8 cellular contexts compared by ENCODE assay signal in genomic region chrX:40735318-40736169, GRCh38. TPM values are rescaled to one million over a fixed set of nuclear protein-coding genes. Genes with fewer than 3 reads are reported as not detected.
DNase-seq lines count a peak whose midpoint lies in the region; ATAC-seq and TF ChIP-seq lines count a peak whose summit lies in the region.

MED14 (minus strand) TSS chrX:40735542; CDS start chrX:40735412, 130 bp downstream.

- H3K9me3 Mint-ChIP-seq in endothelial cell (ENCODE audit: unreplicated experiment), result no peaks in the 10 kb centered on the region

- peak within 1 kb of the TSS; percentile 96 for H3K27ac Mint-ChIP-seq in endothelial cell (ENCODE audit: unreplicated experiment)

- peaks cover 1% of the 10 kb centered on the region for H3K27me3 Mint-ChIP-seq in endothelial cell (ENCODE audit: unreplicated experiment)

- H4K20me1 ChIP-seq in OCI-LY1 (ENCODE audit: insufficient read depth, low read length), result no peaks in the 10 kb centered on the region

- H2AFZ ChIP-seq in OCI-LY1 (ENCODE audit: low read length), result peak within 1 kb of the TSS; percentile 91; the same call in 1 of the 2 replicates

- H3K27me3 ChIP-seq in OCI-LY1 (ENCODE audit: insufficient read depth, low read length), result no peaks in the 10 kb centered on the region

- peak; percentile 86 for ATAC-seq in GM21515 (IDR thresholded peaks at IDR 0.05; ENCODE audit: unreplicated experiment)

- no peaks in the 10 kb centered on the region for H3K36me3 Mint-ChIP-seq in endothelial cell (ENCODE audit: low read depth, unreplicated experiment)

- DNase-seq in DMS 273 treated with DMSO at 0.1 percent for 48 hours (lab: John Stamatoyannopoulos, UW) (peak; percentile 89), HuH-7 (ENCODE audit: low spot score) (peak; percentile 46), endothelial cell (ENCODE audit: low spot score) (peak; percentile 77), middle frontal gyrus (ENCODE audit: extremely low spot score, low spot score) (peak; percentile 62)
- peak; percentile 90 for DNase-seq in activated CD8-positive, alpha-beta memory T cell treated with anti-CD3 and anti-CD28 coated beads, Interleukin-2, amount 50 U/mL, for 48 hours
- peak; percentile 82 to 95 for DNase-seq in stimulated activated CD8-positive, alpha-beta memory T cell treated with anti-CD3 and anti-CD28 coated beads, Interleukin-2, amount 100 ng/mL, for 48 hours (ENCODE audit: low read depth in 2 of 2)

- no peaks in the 10 kb centered on the region for H3K9me2 ChIP-seq in OCI-LY1 (ENCODE audit: low read depth, low read length)

- TF ChIP-seq CTCF in OCI-LY1 (IDR thresholded peaks at IDR 0.05; ENCODE audit: low read length) (no peak; the same call in 1 of the 2 replicates), endothelial cell (IDR thresholded peaks at IDR 0.05; ENCODE audit: unreplicated experiment) (peak; percentile 57)

- H3K4me3 ChIP-seq in OCI-LY1 (ENCODE audit: low read depth, low read length, poor library complexity, severe bottlenecking), result peak within 1 kb of the TSS; percentile 91

- H3K79me2 ChIP-seq in OCI-LY1 (ENCODE audit: insufficient read depth, low read length), result peaks cover 39% of the 10 kb centered on the region

- peak within 1 kb of the TSS; percentile 97 for H3K4me3 Mint-ChIP-seq in endothelial cell (ENCODE audit: unreplicated experiment)

- no peaks in the 10 kb centered on the region for H3K9me3 ChIP-seq in OCI-LY1 (ENCODE audit: low read length)

- H3K36me3 ChIP-seq in OCI-LY1 (ENCODE audit: insufficient read depth, low read length), result no peaks in the 10 kb centered on the region

- H3K4me1 ChIP-seq in OCI-LY1 (ENCODE audit: insufficient read depth, low read length, severe bottlenecking), result peaks cover 42% of the 10 kb centered on the region

- H3K4me2 ChIP-seq in OCI-LY1 (ENCODE audit: low read length), result peak within 1 kb of the TSS; percentile 88

- peak within 1 kb of the TSS; percentile 89 for H3K27ac ChIP-seq in OCI-LY1 (ENCODE audit: low read depth, low read length, poor library complexity, severe bottlenecking)

- H3K9ac ChIP-seq in OCI-LY1 (ENCODE audit: low read length), result peak within 1 kb of the TSS; percentile 91

- H3K4me1 Mint-ChIP-seq in endothelial cell (ENCODE audit: unreplicated experiment), result peaks cover 20% of the 10 kb centered on the region

- no peaks in the 10 kb centered on the region for H3F3A ChIP-seq in OCI-LY1 (ENCODE audit: insufficient read depth, low read length)

RNA-seq across cellular contexts. Expression of gene MED14, which starts in this region (rescaled TPM):
- total RNA-seq in endothelial cell (ENCODE audit: unreplicated experiment), result 57.6 TPM

Comparison
In these comparisons a context has a peak if more than half of its experiments do, and no peak if none do; other contexts are left out.
1. Peak in every context shown above with its lines: DNase-seq, ATAC-seq, H3K4me3 ChIP-seq and H3K27ac ChIP-seq.